In genomic region chr11:117143871-117144476, GRCh38 we compare ENCODE assay signal across 8 cellular contexts. TPM values are rescaled to one million over a fixed set of nuclear protein-coding genes. Genes with fewer than 3 reads are reported as not detected.
DNase-seq lines count a peak whose midpoint lies in the region; ATAC-seq, FAIRE-seq and TF ChIP-seq lines count a peak whose summit lies in the region.

Gene PAFAH1B2, plus strand, starts transcription at chr11:117144287. Its CDS starts 8,161 bp downstream, at chr11:117152448.

- H3K27me3 Mint-ChIP-seq in WTC11 (ENCODE audit: low read depth), result peaks cover 3% of the 10 kb centered on the region; the same call in 1 of the 2 replicates

- H3K4me3 Mint-ChIP-seq in WTC11, result peak within 1 kb of the TSS; percentile 98

- H3K27ac ChIP-seq in small intestine (ENCODE audit: low read depth in 1 of 2, low read length in 1 of 2), result peak within 1 kb of the TSS; percentile 61 to 91

- no peaks in the 10 kb centered on the region for H3K9me3 ChIP-seq in small intestine (ENCODE audit: control insufficient read depth, low read depth)

- POLR2A ChIA-PET in WTC11 (lab: Charles Lee), result interaction anchor here (0.6 to 3.0 kb wide), 8 partner anchors 11 to 374 kb away, joined by 3 to 17 read pairs (median 4); partner anchors contain the start of genes SIDT2 and SIK3

- no peak for TF ChIP-seq CTCF in AG09309 (IDR thresholded peaks at IDR 0.05; ENCODE audit: control insufficient read depth, insufficient read depth, low read depth, low read length, missing control alignments)
- no peak for TF ChIP-seq CTCF in WTC11 (IDR thresholded peaks at IDR 0.05)
- TF ChIP-seq CTCF in bronchial epithelial cell (IDR thresholded peaks at IDR 0.05; ENCODE audit: insufficient read depth, low read length, severe bottlenecking), result no peak

- 0 out of 2 replicates have a peak, but pooled peaks cover 4% of the 10 kb centered on the region for H3K9me3 Mint-ChIP-seq in WTC11

- H3K36me3 ChIP-seq in bronchial epithelial cell (ENCODE audit: control insufficient read depth, insufficient read depth, low read length) (peaks cover 8% of the 10 kb centered on the region), small intestine (ENCODE audit: control insufficient read depth in 2 of 2, insufficient read depth in 2 of 2, low read length in 2 of 2) (peaks cover 0 to 2% of the 10 kb centered on the region in 2 donors)

- FAIRE-seq in bronchial epithelial cell (lab: Jason Lieb, UNC), result no peak
- FAIRE-seq in small intestine (lab: Jason Lieb, UNC), result no peak

- H3K27ac Mint-ChIP-seq in WTC11, result peak within 1 kb of the TSS; percentile 96

- WGBS in small intestine, 3 donors, result 0 to 1% (median 0%) methylated on average over 33 to 48 of the region's 48 CpGs

- H3K4me1 Mint-ChIP-seq in WTC11, result peaks cover 33% of the 10 kb centered on the region

- DNase-seq in AG09309 (ENCODE audit: low read depth), result peak; percentile 57
- peak; percentile 94 for DNase-seq in NCI-H226
- DNase-seq in WTC11 (ENCODE audit: low spot score), result peak; percentile 95
- peak; percentile 84 for DNase-seq in bronchial epithelial cell (ENCODE audit: low read depth)
- peak; percentile 99 for DNase-seq in iPS-NIHi11 (ENCODE audit: low spot score)
- peak; percentile 95 for DNase-seq in small intestine

- CTCF ChIA-PET in WTC11 (lab: Charles Lee), result interaction anchor here (0.5 to 4.9 kb wide), 13 partner anchors 20 to 353 kb away, joined by 3 to 35 read pairs (median 5); partner anchors contain the start of genes APOA1, APOA5, SIDT2 and SIK3

- H3K4me1 ChIP-seq in small intestine (ENCODE audit: control insufficient read depth in 2 of 2, insufficient read depth in 1 of 2, low read depth in 1 of 2, low read length in 1 of 2), result peaks cover 0 to 6% of the 10 kb centered on the region in 2 donors

- H3K36me3 Mint-ChIP-seq in WTC11, result peaks cover 33% of the 10 kb centered on the region

- peak within 1 kb of the TSS; percentile 98 for H3K4me3 ChIP-seq in AG09309 (ENCODE audit: control insufficient read depth, low read depth, low read length)
- peak within 1 kb of the TSS; percentile 58 for H3K4me3 ChIP-seq in bronchial epithelial cell (ENCODE audit: low read depth, low read length)
- H3K4me3 ChIP-seq in small intestine (ENCODE audit: low read depth in 1 of 2, low read length in 2 of 2), result peak within 1 kb of the TSS; percentile 76 to 93

- peak; percentile 97 for ATAC-seq in GM19023 (IDR thresholded peaks at IDR 0.05; ENCODE audit: unreplicated experiment)
- peak; percentile 96 for ATAC-seq in HG03196 (IDR thresholded peaks at IDR 0.05; ENCODE audit: unreplicated experiment)
- peak; percentile 87 for ATAC-seq in WTC11

- H3K27me3 ChIP-seq in bronchial epithelial cell (ENCODE audit: control insufficient read depth, insufficient read depth, low read length) (no peaks in the 10 kb centered on the region), small intestine (ENCODE audit: control insufficient read depth in 2 of 2, insufficient read depth in 2 of 2, low read length in 2 of 2) (no peaks in the 10 kb centered on the region)

TF ChIP-seq in WTC11, 78 proteins besides CTCF, POLR2A, EP300 and RAD21 (continues in another document):
- TF ChIP-seq ZSCAN18 (CRISPR knock-in tag; IDR thresholded peaks at IDR 0.05) (no peak), ESRRA (CRISPR knock-in tag; IDR thresholded peaks at IDR 0.05; ENCODE audit: borderline replicate concordance) (no peak), SP1 (CRISPR knock-in tag; conservative IDR thresholded peaks at IDR 0.05) (peak; percentile 64; the same call in 1 of the 2 replicates), NFYB (CRISPR knock-in tag; conservative IDR thresholded peaks at IDR 0.05; ENCODE audit: low read depth) (no peak), NR1H2 (CRISPR knock-in tag; IDR thresholded peaks at IDR 0.05) (no peak), NFATC4 (CRISPR knock-in tag; IDR thresholded peaks at IDR 0.05) (no peak), IRF1 (CRISPR knock-in tag; IDR thresholded peaks at IDR 0.05) (peak; percentile 61; the same call in 1 of the 2 replicates), CREM (CRISPR knock-in tag; IDR thresholded peaks at IDR 0.05) (peak; percentile 76), RELA (CRISPR knock-in tag; IDR thresholded peaks at IDR 0.05; ENCODE audit: borderline replicate concordance) (no peak), HMGXB4 (CRISPR knock-in tag; IDR thresholded peaks at IDR 0.05) (no peak; the same call in 1 of the 2 replicates), ARID4B (CRISPR knock-in tag; IDR thresholded peaks at IDR 0.05; ENCODE audit: borderline replicate concordance) (peak; percentile 57; the same call in 1 of the 2 replicates), ATF1 (CRISPR knock-in tag; IDR thresholded peaks at IDR 0.05) (no peak), MAX (CRISPR knock-in tag; IDR thresholded peaks at IDR 0.05) (peak; percentile 98), ZBTB43 (CRISPR knock-in tag; IDR thresholded peaks at IDR 0.05) (peak; percentile 82; the same call in 1 of the 2 replicates)

RNA-seq across cellular contexts. Expression of gene PAFAH1B2, which starts in this region (rescaled TPM):
- total RNA-seq in WTC11 (2021) (132 to 138 TPM (median 133 TPM) in 3 replicates), bronchial epithelial cell (148 and 226 TPM in 2 replicates)
- 10 to 100 TPM; 23.2 to 25.7 (median 25.7) TPM for polyA plus RNA-seq in small intestine

Comparison
In these comparisons a context has a peak if more than half of its experiments do, and no peak if none do; other contexts are left out.
1. Peak in every context shown above with its lines: DNase-seq, ATAC-seq, H3K4me3 ChIP-seq and H3K27ac ChIP-seq.